In the genomic region with DNA sequence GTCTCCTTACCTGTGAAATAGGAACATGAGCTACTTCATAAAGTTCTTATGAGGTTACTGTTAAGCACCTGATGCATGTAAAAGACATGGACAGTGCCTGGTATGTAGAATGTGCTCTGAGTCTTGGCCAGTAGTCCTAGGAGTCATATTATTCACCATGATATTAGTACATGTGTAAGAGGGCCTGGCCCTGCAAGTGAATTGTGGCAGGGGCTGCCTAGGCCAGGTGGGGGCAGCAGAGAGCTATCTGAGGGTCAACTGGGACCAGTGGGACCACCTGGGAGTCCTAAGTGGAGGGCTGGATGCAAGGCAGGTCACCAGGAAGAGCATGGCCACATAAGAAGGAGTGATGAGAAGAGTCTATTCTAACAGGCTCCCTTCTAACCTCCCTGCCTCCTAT, we compare ENCODE assay signal across 8 cellular contexts.
DNase-seq lines count a peak whose midpoint lies in the region; ATAC-seq and TF ChIP-seq lines count a peak whose summit lies in the region.

No MANE protein-coding gene starts in this region.

- peaks cover 48% of the 10 kb centered on the region for H3K4me1 ChIP-seq in left ventricle myocardium inferior

- H3K9me3 ChIP-seq in left ventricle myocardium inferior (replicated peaks) = no peaks in the 10 kb centered on the region

- ATAC-seq in HG03354 (IDR thresholded peaks at IDR 0.05; ENCODE audit: poor library complexity, severe bottlenecking, unreplicated experiment) = peak; percentile 85
- peak; percentile 63; the same call in 2 of the 3 replicates for ATAC-seq in SK-N-SH treated with all-trans-retinoic acid at 6 μM for 48 hours
- peak; percentile 40 for ATAC-seq in stimulated activated naive CD8-positive, alpha-beta T cell treated with anti-CD3 and anti-CD28 coated beads, Interleukin-15, Interleukin-2, amounts not matched to agents 100 U/mL and 50 U/mL, for 24 hours
- ATAC-seq in GM21737 (IDR thresholded peaks at IDR 0.05; ENCODE audit: unreplicated experiment) = no peak

- TF ChIP-seq CTCF in 22Rv1 (IDR thresholded peaks at IDR 0.05) (peak; percentile 78), left ventricle myocardium inferior (IDR thresholded peaks at IDR 0.05; ENCODE audit: borderline replicate concordance) (peak; percentile 73)

- peak; percentile 20 for DNase-seq in ELR (ENCODE audit: low read depth)
- DNase-seq in left ventricle myocardium inferior = peak; percentile 40
- DNase-seq in stimulated activated naive CD8-positive, alpha-beta T cell treated with anti-CD3 and anti-CD28 coated beads, Interleukin-15, Interleukin-2, amounts not matched to agents 100 U/mL and 50 U/mL, for 24 hours = peak; percentile 41
- no peak for DNase-seq in mesenteric fat pad (ENCODE audit: low spot score)

- no peak overlapping the region for H3K4me3 ChIP-seq in left ventricle myocardium inferior

- H3K36me3 ChIP-seq in left ventricle myocardium inferior = no peaks in the 10 kb centered on the region

- H3K27me3 ChIP-seq in left ventricle myocardium inferior (ENCODE audit: low read depth) = no peaks in the 10 kb centered on the region

- H3K27ac ChIP-seq in 22Rv1 (no peak overlapping the region), left ventricle myocardium inferior (replicated peaks) (no peak overlapping the region)

- intact Hi-C loops in left ventricle myocardium inferior (cut with micrococcal nuclease) = loop anchor here (10.0 kb wide), 1 partner anchor 788 kb away; no protein-coding TSS in a partner anchor

TF ChIP-seq in SK-N-SH treated with all-trans-retinoic acid at 6 μM for 48 hours, 23 proteins besides CTCF, POLR2A, EP300 and RAD21:
- no peak for TF ChIP-seq ZNF565 (CRISPR knock-in tag; conservative IDR thresholded peaks at IDR 0.05; ENCODE audit: low read depth)
- no peak for TF ChIP-seq GLIS3 (CRISPR knock-in tag; IDR thresholded peaks at IDR 0.05)
- no peak for TF ChIP-seq TOX (CRISPR knock-in tag; IDR thresholded peaks at IDR 0.05; ENCODE audit: borderline replicate concordance)
